ENCODE assay signal across 9 cellular contexts in genomic region chr2:223945755-223946154, GRCh38. TPM values are rescaled to one million over a fixed set of nuclear protein-coding genes. Genes with fewer than 3 reads are reported as not detected.
DNase-seq lines count a peak whose midpoint lies in the region; ATAC-seq, FAIRE-seq and TF ChIP-seq lines count a peak whose summit lies in the region.
"Had no signal": no experiment of that assay in that cellular context is flagged by ENCODE, and none has a peak within 500 bp of the region (broad histone marks: within the 10 kb centered on the region; RNA-seq: fewer than 3 reads in every experiment).

No MANE protein-coding gene starts in this region.

- peaks cover 82% of the 10 kb centered on the region for H3K4me1 Mint-ChIP-seq in activated T-cell treated with anti-CD3 and anti-CD28 coated beads, Interleukin-2, amount 50 U/mL, for 72 hours (ENCODE audit: low read depth)
- peaks cover 62% of the 10 kb centered on the region for H3K4me1 Mint-ChIP-seq in activated CD4-positive, alpha-beta memory T cell treated with anti-CD3 and anti-CD28 coated beads for 36 hours (ENCODE audit: low read depth)

- no peak overlapping the region for H3K4me3 ChIP-seq in keratinocyte (ENCODE audit: control insufficient read depth in 2 of 3, extremely low read depth in 1 of 3, insufficient read depth in 2 of 3, low read depth in 1 of 3, low read length in 3 of 3)
- peak overlapping the region in 3 of 5 donors; percentile 56 to 96 (median 78) for H3K4me3 ChIP-seq in subcutaneous abdominal adipose tissue (ENCODE audit: low read depth in 1 of 5, low read length in 5 of 5)
- H3K4me3 ChIP-seq in mucosa of descending colon, result no peak overlapping the region

- H3K4me1 ChIP-seq in keratinocyte (ENCODE audit: control insufficient read depth, extremely low read depth, insufficient read depth, low read length) (peaks cover 21% of the 10 kb centered on the region), subcutaneous abdominal adipose tissue (ENCODE audit: control insufficient read depth in 5 of 5, insufficient read depth in 5 of 5, low read length in 5 of 5) (peaks cover 5 to 34% (median 28%) of the 10 kb centered on the region in 5 donors), mucosa of descending colon (ENCODE audit: low read depth) (peaks cover 32% of the 10 kb centered on the region)

- peaks cover 27% of the 10 kb centered on the region for H3K79me2 ChIP-seq in keratinocyte (ENCODE audit: control insufficient read depth, insufficient read depth, low read length)

- H3K27me3 Mint-ChIP-seq in activated T-cell treated with anti-CD3 and anti-CD28 coated beads, Interleukin-2, amount 50 U/mL, for 72 hours (ENCODE audit: low read depth), result no peaks in the 10 kb centered on the region
- H3K27me3 Mint-ChIP-seq in activated CD4-positive, alpha-beta memory T cell treated with anti-CD3 and anti-CD28 coated beads for 36 hours, result no peaks in the 10 kb centered on the region

- H3K27me3 ChIP-seq in keratinocyte (ENCODE audit: control insufficient read depth, extremely low read depth, insufficient read depth, low read length) (no peaks in the 10 kb centered on the region), subcutaneous abdominal adipose tissue (ENCODE audit: control insufficient read depth in 5 of 5, insufficient read depth in 4 of 5, low read length in 5 of 5) (no peaks in the 10 kb centered on the region)
- H3K27me3 ChIP-seq: brain microvascular endothelial cell had no signal

- ATAC-seq in activated T-cell treated with anti-CD3 and anti-CD28 coated beads, Interleukin-2, amount 50 U/mL, for 72 hours (replicated peaks in 1 of 2), result no peak
- ATAC-seq in HG03457 (IDR thresholded peaks at IDR 0.05; ENCODE audit: unreplicated experiment), result no peak
- no peak for ATAC-seq in mucosa of descending colon

- H3K27ac ChIP-seq in keratinocyte (ENCODE audit: control insufficient read depth, insufficient read depth, low read length) (no peak overlapping the region), subcutaneous abdominal adipose tissue (ENCODE audit: low read depth, low read length) (peak overlapping the region; percentile 93)

- TF ChIP-seq CTCF in keratinocyte (optimal IDR thresholded peaks at IDR 0.05 in 1 of 3, IDR thresholded peaks at IDR 0.05 in 1 of 3, conservative IDR thresholded peaks at IDR 0.05 in 1 of 3; ENCODE audit: extremely low read depth in 1 of 3, insufficient read depth in 2 of 3, low read length in 3 of 3) (no peak), mucosa of descending colon (IDR thresholded peaks at IDR 0.05) (no peak)

- no peak overlapping the region for H3K9ac ChIP-seq in keratinocyte (ENCODE audit: control insufficient read depth, extremely low read depth, insufficient read depth, low read length)
- no peak overlapping the region for H3K9ac ChIP-seq in subcutaneous abdominal adipose tissue (ENCODE audit: low read length in 5 of 5)

- FAIRE-seq in keratinocyte (lab: Jason Lieb, UNC), result no peak

- no peak overlapping the region for H2AFZ ChIP-seq in keratinocyte (ENCODE audit: control insufficient read depth, low read length)

- peaks cover 10 to 15% of the 10 kb centered on the region in 2 donors for H3K36me3 Mint-ChIP-seq in activated T-cell treated with anti-CD3 and anti-CD28 coated beads, Interleukin-2, amount 50 U/mL, for 72 hours (ENCODE audit: insufficient read depth in 2 of 2)
- H3K36me3 Mint-ChIP-seq in activated CD4-positive, alpha-beta memory T cell treated with anti-CD3 and anti-CD28 coated beads for 36 hours, result peaks cover 24% of the 10 kb centered on the region

- H3K4me2 ChIP-seq in keratinocyte (ENCODE audit: control insufficient read depth, extremely low read depth, insufficient read depth, low read depth, low read length), result peak overlapping the region; percentile 74

- H4K20me1 ChIP-seq in keratinocyte (ENCODE audit: control insufficient read depth, extremely low read depth, insufficient read depth, low read length), result no peaks in the 10 kb centered on the region

- peak overlapping the region; percentile 88 to 95 for H3K4me3 Mint-ChIP-seq in activated T-cell treated with anti-CD3 and anti-CD28 coated beads, Interleukin-2, amount 50 U/mL, for 72 hours
- peak overlapping the region; percentile 91 for H3K4me3 Mint-ChIP-seq in activated CD4-positive, alpha-beta memory T cell treated with anti-CD3 and anti-CD28 coated beads for 36 hours

- H3K36me3 ChIP-seq in keratinocyte (ENCODE audit: control insufficient read depth in 2 of 2, extremely low read depth in 1 of 2, insufficient read depth in 2 of 2, low read length in 2 of 2) (no peaks in the 10 kb centered on the region), subcutaneous abdominal adipose tissue (ENCODE audit: control insufficient read depth in 5 of 5, insufficient read depth in 5 of 5, low read length in 5 of 5) (no peaks in the 10 kb centered on the region), mucosa of descending colon (ENCODE audit: low read depth) (no peaks in the 10 kb centered on the region)
- H3K36me3 ChIP-seq: brain microvascular endothelial cell had no signal

- no peak for DNase-seq in activated T-cell treated with anti-CD3 and anti-CD28 coated beads, Interleukin-2, amount 50 U/mL, for 72 hours
- no peak for DNase-seq in activated T-cell treated with anti-CD3 and anti-CD28 coated beads, Interleukin-2, amount 50 U/mL, for 48 hours
- DNase-seq in activated CD4-positive, alpha-beta memory T cell treated with anti-CD3 and anti-CD28 coated beads for 36 hours, result no peak
- DNase-seq in keratinocyte (ENCODE audit: low read depth, low spot score) (no peak), NCI-H345 (lab: John Stamatoyannopoulos, UW) (no peak), mucosa of descending colon (no peak)

- no peaks in the 10 kb centered on the region for H3K9me1 ChIP-seq in keratinocyte (ENCODE audit: control insufficient read depth, extremely low read depth, insufficient read depth, low read length)

- CTCF ChIA-PET in activated CD4-positive, alpha-beta memory T cell treated with anti-CD3 and anti-CD28 coated beads for 36 hours (lab: Charles Lee), result interaction anchor here (1.6 to 2.0 kb wide), 2 partner anchors 9 to 24 kb away, joined by 6 to 7 read pairs; no protein-coding TSS in a partner anchor

- H3K9me3 ChIP-seq in keratinocyte (ENCODE audit: control insufficient read depth, low read depth, low read length), result no peaks in the 10 kb centered on the region
- no peaks in the 10 kb centered on the region for H3K9me3 ChIP-seq in subcutaneous abdominal adipose tissue (ENCODE audit: control insufficient read depth in 5 of 5, low read length in 5 of 5)
- no peaks in the 10 kb centered on the region for H3K9me3 ChIP-seq in mucosa of descending colon

- POLR2A ChIA-PET in activated CD4-positive, alpha-beta memory T cell treated with anti-CD3 and anti-CD28 coated beads for 36 hours (lab: Charles Lee), result interaction anchor here (1.0 to 2.3 kb wide), 3 partner anchors 10 to 1012 kb away, joined by 3 to 17 read pairs (median 6); partner anchors contain the start of gene MRPL44

- dilution Hi-C loops in keratinocyte (cut with MboI; ENCODE audit: extremely low pct_ligation_motif_present, low sequenced_read_pairs), result no loop called here

- H3K9me3 Mint-ChIP-seq in activated T-cell treated with anti-CD3 and anti-CD28 coated beads, Interleukin-2, amount 50 U/mL, for 72 hours, result peaks cover 0 to 3% of the 10 kb centered on the region in 2 donors
- H3K9me3 Mint-ChIP-seq in activated CD4-positive, alpha-beta memory T cell treated with anti-CD3 and anti-CD28 coated beads for 36 hours, result peaks cover 4% of the 10 kb centered on the region

- intact Hi-C loops in activated CD4-positive, alpha-beta memory T cell treated with anti-CD3 and anti-CD28 coated beads for 36 hours (cut with micrococcal nuclease), result loop anchor here (1.0 to 5.0 kb wide), 2 partner anchors 12 to 1083 kb away; partner anchors contain the start of genes ACSL3 and MRPL44
- intact Hi-C loops in mucosa of descending colon (cut with DNase I, micrococcal nuclease), result no loop called here

- H3K27ac Mint-ChIP-seq in activated T-cell treated with anti-CD3 and anti-CD28 coated beads, Interleukin-2, amount 50 U/mL, for 72 hours, result peak overlapping the region; percentile 17
- peak overlapping the region; percentile 91 for H3K27ac Mint-ChIP-seq in activated CD4-positive, alpha-beta memory T cell treated with anti-CD3 and anti-CD28 coated beads for 36 hours

RNA-seq across cellular contexts. Expression of gene WDFY1, which starts 0.6 kb away (rescaled TPM):
- 10 to 100 TPM; 57.4 to 61.7 TPM for total RNA-seq in activated T-cell treated with anti-CD3 and anti-CD28 coated beads, Interleukin-2, amount 50 U/mL, for 72 hours
- 10 to 100 TPM; 48.7 to 50.1 TPM for total RNA-seq in activated CD4-positive, alpha-beta memory T cell treated with anti-CD3 and anti-CD28 coated beads for 36 hours
- 40.9 to 63.3 TPM (median 54.9 TPM) in 3 replicates for polyA plus RNA-seq in keratinocyte
- polyA plus RNA-seq in keratinocyte (2011; ENCODE audit: low read depth), result 24.1 TPM
- polyA plus RNA-seq in keratinocyte (2011; cell fraction: cytosol; rRNA removed), result 26.2 and 42.0 TPM in 2 replicates
- polyA plus RNA-seq in keratinocyte (2011; cell fraction: nucleus; rRNA removed), result 47.5 and 59.6 TPM in 2 replicates
- 21.8 and 34.2 TPM in 2 replicates for polyA plus RNA-seq in keratinocyte (2012; ENCODE audit: low replicate concordance)
- 88.0 to 198 TPM (median 128 TPM) in 3 replicates for polyA minus RNA-seq in keratinocyte
- 66.8 TPM for polyA minus RNA-seq in keratinocyte (2011; cell fraction: cytosol; rRNA and poly(A)+ RNA removed)
- 49.6 and 79.4 TPM in 2 replicates for polyA minus RNA-seq in keratinocyte (2011; cell fraction: nucleus; rRNA and poly(A)+ RNA removed)
- 10 to 100 TPM; 49.0 to 66.7 (median 65.8) TPM for total RNA-seq in mucosa of descending colon

RNA-seq across cellular contexts. Expression of gene MRPL44, which starts 11.5 kb away (rescaled TPM):
- total RNA-seq in activated T-cell treated with anti-CD3 and anti-CD28 coated beads, Interleukin-2, amount 50 U/mL, for 72 hours, result 10 to 100 TPM; 34.0 to 36.8 TPM
- 10 to 100 TPM; 39.4 to 41.6 TPM for total RNA-seq in activated CD4-positive, alpha-beta memory T cell treated with anti-CD3 and anti-CD28 coated beads for 36 hours
- 18.2 to 27.9 TPM (median 27.1 TPM) in 3 replicates for polyA plus RNA-seq in keratinocyte
- polyA plus RNA-seq in keratinocyte (2011; ENCODE audit: low read depth), result 19.9 TPM
- polyA plus RNA-seq in keratinocyte (2011; cell fraction: cytosol; rRNA removed), result 18.0 and 28.9 TPM in 2 replicates
- polyA plus RNA-seq in keratinocyte (2011; cell fraction: nucleus; rRNA removed), result 21.1 and 22.7 TPM in 2 replicates
- polyA plus RNA-seq in keratinocyte (2012; ENCODE audit: low replicate concordance), result 17.9 and 21.3 TPM in 2 replicates
- 4.3 to 9.9 TPM (median 6.7 TPM) in 3 replicates for polyA minus RNA-seq in keratinocyte
- 13.0 TPM for polyA minus RNA-seq in keratinocyte (2011; cell fraction: cytosol; rRNA and poly(A)+ RNA removed)
- 6.3 and 8.6 TPM in 2 replicates for polyA minus RNA-seq in keratinocyte (2011; cell fraction: nucleus; rRNA and poly(A)+ RNA removed)
- 10 to 100 TPM; 23.8 to 31.9 (median 27.6) TPM for total RNA-seq in mucosa of descending colon

Comparison
In these comparisons a context has a peak if more than half of its experiments do, and no peak if none do; other contexts are left out.
1. H3K4me3 ChIP-seq: peak in subcutaneous abdominal adipose tissue (3 of 5); none in keratinocyte (0 of 3) and mucosa of descending colon (single experiment).